Comparison of ENCODE assay signal across 9 cellular contexts in the genomic region with DNA sequence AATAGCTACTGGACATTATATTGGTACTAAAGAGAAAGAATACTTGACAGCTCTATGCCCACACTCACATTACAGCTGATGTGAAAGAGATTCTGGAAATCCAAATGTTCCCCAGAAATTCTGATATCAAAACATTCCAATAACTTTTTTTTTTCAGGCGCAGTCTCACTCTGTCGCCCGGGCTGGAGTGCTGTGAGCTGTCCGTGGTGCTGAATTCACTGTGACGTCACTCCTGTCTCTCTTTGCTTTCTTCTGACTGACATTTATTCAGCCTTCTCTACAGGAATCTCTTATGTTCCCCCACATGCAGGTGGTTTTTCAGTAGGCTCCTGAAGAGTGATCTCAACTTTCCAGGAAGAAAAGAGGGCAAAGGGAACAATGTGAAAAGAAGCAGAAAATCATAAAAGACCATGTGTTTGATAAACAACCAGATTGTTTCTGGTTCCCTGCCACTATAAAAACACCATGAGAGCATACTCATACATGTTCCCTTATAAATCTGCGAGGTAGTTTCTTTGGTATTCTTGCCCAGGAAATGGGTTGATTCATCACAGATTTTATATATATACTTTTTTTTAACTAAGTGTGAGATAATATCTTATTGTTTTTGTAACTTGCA. TPM values are rescaled to one million over a fixed set of nuclear protein-coding genes. Genes with fewer than 3 reads are reported as not detected.
DNase-seq lines count a peak whose midpoint lies in the region; ATAC-seq and TF ChIP-seq lines count a peak whose summit lies in the region.
"Had no signal": no experiment of that assay in that cellular context is flagged by ENCODE, and none has a peak within 500 bp of the region (broad histone marks: within the 10 kb centered on the region; RNA-seq: fewer than 3 reads in every experiment).

No MANE protein-coding gene starts in this region.

- no peak overlapping the region for H3K4me3 Mint-ChIP-seq in activated CD8-positive, alpha-beta T cell treated with anti-CD3 and anti-CD28 coated beads, Interleukin-2, amount 10 ng/mL, durations not matched to agents 7 days and 5 days
- no peak overlapping the region for H3K4me3 Mint-ChIP-seq in stimulated activated naive CD8-positive, alpha-beta T cell treated with anti-CD3 and anti-CD28 coated beads, Interleukin-15, amount 100 ng/mL, for 72 hours
- H3K4me3 Mint-ChIP-seq: nephron had no signal

- no peaks in the 10 kb centered on the region for H3K4me1 ChIP-seq in DND-41 (ENCODE audit: insufficient read depth, low read length)

- no peaks in the 10 kb centered on the region for H3K9me3 Mint-ChIP-seq in activated CD8-positive, alpha-beta T cell treated with anti-CD3 and anti-CD28 coated beads, Interleukin-2, amount 10 ng/mL, durations not matched to agents 7 days and 5 days (ENCODE audit: insufficient read depth)
- no peaks in the 10 kb centered on the region for H3K9me3 Mint-ChIP-seq in stimulated activated naive CD8-positive, alpha-beta T cell treated with anti-CD3 and anti-CD28 coated beads, Interleukin-15, amount 100 ng/mL, for 72 hours
- H3K9me3 Mint-ChIP-seq: nephron had no signal

- H3K27ac ChIP-seq in DND-41 (ENCODE audit: low read length) (no peak overlapping the region), neural cell (ENCODE audit: low read length) (no peak overlapping the region)

- H3K27me3 Mint-ChIP-seq in activated CD8-positive, alpha-beta T cell treated with anti-CD3 and anti-CD28 coated beads, Interleukin-2, amount 10 ng/mL, durations not matched to agents 7 days and 5 days (ENCODE audit: low read depth) = peaks cover 3% of the 10 kb centered on the region
- peaks cover 49% of the 10 kb centered on the region for H3K27me3 Mint-ChIP-seq in stimulated activated naive CD8-positive, alpha-beta T cell treated with anti-CD3 and anti-CD28 coated beads, Interleukin-15, amount 100 ng/mL, for 72 hours

- H3K36me3 Mint-ChIP-seq in activated CD8-positive, alpha-beta T cell treated with anti-CD3 and anti-CD28 coated beads, Interleukin-2, amount 10 ng/mL, durations not matched to agents 7 days and 5 days (ENCODE audit: low read depth) = no peaks in the 10 kb centered on the region

- H3K36me3 ChIP-seq in DND-41 (ENCODE audit: insufficient read depth, low read length) = no peaks in the 10 kb centered on the region
- H3K36me3 ChIP-seq in neural cell (ENCODE audit: insufficient read depth, low read length) = no peaks in the 10 kb centered on the region

- no peaks in the 10 kb centered on the region for H3K4me1 Mint-ChIP-seq in activated CD8-positive, alpha-beta T cell treated with anti-CD3 and anti-CD28 coated beads, Interleukin-2, amount 10 ng/mL, durations not matched to agents 7 days and 5 days (ENCODE audit: low read depth)
- H3K4me1 Mint-ChIP-seq in stimulated activated naive CD8-positive, alpha-beta T cell treated with anti-CD3 and anti-CD28 coated beads, Interleukin-15, amount 100 ng/mL, for 72 hours = no peaks in the 10 kb centered on the region
- H3K4me1 Mint-ChIP-seq: nephron had no signal

- H3K27ac Mint-ChIP-seq in activated CD8-positive, alpha-beta T cell treated with anti-CD3 and anti-CD28 coated beads, Interleukin-2, amount 10 ng/mL, durations not matched to agents 7 days and 5 days = no peak overlapping the region
- peak overlapping the region in 1 of 2 donors; percentile 46 for H3K27ac Mint-ChIP-seq in stimulated activated naive CD8-positive, alpha-beta T cell treated with anti-CD3 and anti-CD28 coated beads, Interleukin-15, amount 100 ng/mL, for 72 hours
- H3K27ac Mint-ChIP-seq: nephron had no signal

- TF ChIP-seq RAD21 in neural cell (conservative IDR thresholded peaks at IDR 0.05) = no peak

- TF ChIP-seq EP300 in neural cell (conservative IDR thresholded peaks at IDR 0.05; ENCODE audit: poor library complexity, severe bottlenecking) = no peak

- H3K4me2 ChIP-seq in DND-41 (ENCODE audit: insufficient read depth, low read length) (no peak overlapping the region), neural cell (ENCODE audit: low read length) (no peak overlapping the region)

- H2AFZ ChIP-seq in DND-41 (ENCODE audit: low read depth, low read length) (no peak overlapping the region), neural cell (ENCODE audit: low read depth, low read length) (no peak overlapping the region)

- POLR2A ChIA-PET in activated CD8-positive, alpha-beta T cell treated with anti-CD3 and anti-CD28 coated beads, Interleukin-2, amount 10 ng/mL, durations not matched to agents 7 days and 5 days (lab: Charles Lee) = no interaction called here

- TF ChIP-seq CTCF in DND-41 (IDR thresholded peaks at IDR 0.05; ENCODE audit: borderline replicate concordance, extremely low read depth, low read length, poor library complexity, severe bottlenecking) = no peak
- no peak for TF ChIP-seq CTCF in epithelial cell of esophagus (IDR thresholded peaks at IDR 0.05; ENCODE audit: insufficient read depth, low read depth, low read length, missing control alignments)
- TF ChIP-seq CTCF in neural cell (IDR thresholded peaks at IDR 0.05; ENCODE audit: poor library complexity, severe bottlenecking) = no peak

- H3K79me2 ChIP-seq in DND-41 (ENCODE audit: insufficient read depth, low read length) (no peaks in the 10 kb centered on the region), neural cell (replicated peaks; ENCODE audit: insufficient read depth, low read length) (no peaks in the 10 kb centered on the region)

- H3K9ac ChIP-seq in DND-41 (ENCODE audit: low read depth, low read length) (no peak overlapping the region), neural cell (ENCODE audit: low read length) (no peak overlapping the region)

- H3K9me3 ChIP-seq in DND-41 (ENCODE audit: insufficient read depth, low read length, severe bottlenecking) (no peaks in the 10 kb centered on the region), neural cell (ENCODE audit: low read length) (no peaks in the 10 kb centered on the region)

- H3K9me2 ChIP-seq in neural cell (ENCODE audit: insufficient read depth, low read length) = no peaks in the 10 kb centered on the region

- H3F3A ChIP-seq in neural cell (ENCODE audit: insufficient read depth, low read length, poor library complexity, severe bottlenecking) = no peaks in the 10 kb centered on the region

- DNase-seq in DND-41 = peak; percentile 77
- peak; percentile 25 for DNase-seq in NCI-H1048 (lab: John Stamatoyannopoulos, UW)
- peak; percentile 79 for DNase-seq in activated CD8-positive, alpha-beta T cell treated with anti-CD3 and anti-CD28 coated beads, Interleukin-2, amount 10 ng/mL, durations not matched to agents 7 days and 5 days
- peak; percentile 75 for DNase-seq in epithelial cell of esophagus (ENCODE audit: low read depth)
- peak; percentile 35 to 41 for DNase-seq in stimulated activated naive CD8-positive, alpha-beta T cell treated with anti-CD3 and anti-CD28 coated beads, Interleukin-15, amount 100 ng/mL, for 72 hours
- DNase-seq in NCI-H748 (lab: John Stamatoyannopoulos, UW; ENCODE audit: unreplicated experiment) = no peak

- H3K4me3 ChIP-seq in DND-41 (ENCODE audit: low read depth in 1 of 2, low read length in 2 of 2) = no peak overlapping the region
- H3K4me3 ChIP-seq in epithelial cell of esophagus (ENCODE audit: low read length) = no peak overlapping the region
- H3K4me3 ChIP-seq in neural cell (ENCODE audit: low read length) = no peak overlapping the region

- H3K27me3 ChIP-seq in DND-41 (ENCODE audit: insufficient read depth, low read length, poor library complexity) = no peaks in the 10 kb centered on the region
- H3K27me3 ChIP-seq in neural cell (ENCODE audit: insufficient read depth, low read depth, low read length) = peaks cover 17% of the 10 kb centered on the region

- no peaks in the 10 kb centered on the region; the same call in 1 of the 2 replicates for H4K20me1 ChIP-seq in DND-41 (ENCODE audit: insufficient read depth, low read length)
- no peaks in the 10 kb centered on the region for H4K20me1 ChIP-seq in neural cell (ENCODE audit: insufficient read depth)

- CTCF ChIA-PET in activated CD8-positive, alpha-beta T cell treated with anti-CD3 and anti-CD28 coated beads, Interleukin-2, amount 10 ng/mL, durations not matched to agents 7 days and 5 days (lab: Charles Lee) = interaction anchor here (0.8 to 1.2 kb wide), 2 partner anchors 18 to 70 kb away, joined by 3 to 4 read pairs; no protein-coding TSS in a partner anchor

- ATAC-seq in DND-41 (ENCODE audit: insufficient read depth, low read depth) (peak; percentile 80), GM19463 (IDR thresholded peaks at IDR 0.05; ENCODE audit: unreplicated experiment) (no peak)
- peak; percentile 47 for ATAC-seq in activated CD8-positive, alpha-beta T cell treated with anti-CD3 and anti-CD28 coated beads, Interleukin-2, amount 10 ng/mL, durations not matched to agents 7 days and 5 days
- no peak for ATAC-seq in stimulated activated naive CD8-positive, alpha-beta T cell treated with anti-CD3 and anti-CD28 coated beads, Interleukin-15, amount 100 ng/mL, for 72 hours

RNA-seq across cellular contexts. Expression of a gene that starts 6.2 kb away (rescaled TPM):
- total RNA-seq in activated CD8-positive, alpha-beta T cell treated with anti-CD3 and anti-CD28 coated beads, Interleukin-2, amount 10 ng/mL, durations not matched to agents 7 days and 5 days = not detected
- 0.24 TPM in 1 of 2 replicates, not detected in the other for polyA plus RNA-seq in neural cell
- not detected in 2 replicates for polyA minus RNA-seq in neural cell

RNA-seq across cellular contexts. Expression of a gene that starts 31.7 kb away (rescaled TPM):
- total RNA-seq in activated CD8-positive, alpha-beta T cell treated with anti-CD3 and anti-CD28 coated beads, Interleukin-2, amount 10 ng/mL, durations not matched to agents 7 days and 5 days = not detected
- not detected in 2 replicates for polyA plus RNA-seq in neural cell
- not detected in 2 replicates for polyA minus RNA-seq in neural cell

RNA-seq across cellular contexts. Expression of a gene that starts 37.9 kb away (rescaled TPM):
- not detected for total RNA-seq in activated CD8-positive, alpha-beta T cell treated with anti-CD3 and anti-CD28 coated beads, Interleukin-2, amount 10 ng/mL, durations not matched to agents 7 days and 5 days
- not detected in 2 replicates for polyA plus RNA-seq in neural cell
- polyA minus RNA-seq in neural cell = not detected in 2 replicates

RNA-seq across cellular contexts. Expression of a gene that starts 47.1 kb away (rescaled TPM):
- not detected for total RNA-seq in activated CD8-positive, alpha-beta T cell treated with anti-CD3 and anti-CD28 coated beads, Interleukin-2, amount 10 ng/mL, durations not matched to agents 7 days and 5 days
- polyA plus RNA-seq in neural cell = not detected in 2 replicates
- not detected in 2 replicates for polyA minus RNA-seq in neural cell

Comparison
In these comparisons a context has a peak if more than half of its experiments do, and no peak if none do; other contexts are left out.
1. ATAC-seq: peak in DND-41 (single experiment) and activated CD8-positive, alpha-beta T cell treated with anti-CD3 and anti-CD28 coated beads, Interleukin-2, amount 10 ng/mL, durations not matched to agents 7 days and 5 days (single experiment); none in stimulated activated naive CD8-positive, alpha-beta T cell treated with anti-CD3 and anti-CD28 coated beads, Interleukin-15, amount 100 ng/mL, for 72 hours (single experiment) and GM19463 (single experiment).